Comparison of ENCODE assay signal across 1 cellular context in the genomic region with DNA sequence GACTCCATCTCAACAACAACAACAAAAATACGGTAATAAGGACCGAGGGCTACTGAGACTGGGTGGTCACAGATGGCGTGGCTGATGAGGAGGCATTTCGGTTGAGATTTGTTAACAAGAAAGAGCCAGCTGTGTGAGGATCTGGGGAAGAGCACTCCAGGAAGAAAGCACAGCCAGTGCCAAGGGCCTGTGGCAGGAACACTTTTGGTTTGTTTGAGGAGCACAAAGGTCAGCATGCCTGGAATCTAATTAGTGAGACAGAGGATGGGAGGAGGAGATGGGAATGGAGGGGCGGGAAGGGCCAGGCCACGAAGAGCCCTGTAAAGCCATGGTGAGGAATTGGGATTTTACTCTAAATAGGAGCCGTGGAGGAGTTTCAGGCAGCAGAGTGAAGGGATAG.
TF ChIP-seq lines count a peak whose summit lies in the region.

No MANE protein-coding gene starts in this region.

TF ChIP-seq in WTC11, 78 proteins besides CTCF, POLR2A, EP300 and RAD21:
- TF ChIP-seq, protein P1, sequence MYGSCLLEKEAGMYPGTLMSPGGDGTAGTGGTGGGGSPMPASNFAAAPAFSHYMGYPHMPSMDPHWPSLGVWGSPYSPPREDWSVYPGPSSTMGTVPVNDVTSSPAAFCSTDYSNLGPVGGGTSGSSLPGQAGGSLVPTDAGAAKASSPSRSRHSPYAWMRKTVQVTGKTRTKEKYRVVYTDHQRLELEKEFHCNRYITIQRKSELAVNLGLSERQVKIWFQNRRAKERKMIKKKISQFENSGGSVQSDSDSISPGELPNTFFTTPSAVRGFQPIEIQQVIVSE (CRISPR knock-in tag; IDR thresholded peaks at IDR 0.05; ENCODE audit: borderline replicate concordance), result no peak
- TF ChIP-seq, protein P2, sequence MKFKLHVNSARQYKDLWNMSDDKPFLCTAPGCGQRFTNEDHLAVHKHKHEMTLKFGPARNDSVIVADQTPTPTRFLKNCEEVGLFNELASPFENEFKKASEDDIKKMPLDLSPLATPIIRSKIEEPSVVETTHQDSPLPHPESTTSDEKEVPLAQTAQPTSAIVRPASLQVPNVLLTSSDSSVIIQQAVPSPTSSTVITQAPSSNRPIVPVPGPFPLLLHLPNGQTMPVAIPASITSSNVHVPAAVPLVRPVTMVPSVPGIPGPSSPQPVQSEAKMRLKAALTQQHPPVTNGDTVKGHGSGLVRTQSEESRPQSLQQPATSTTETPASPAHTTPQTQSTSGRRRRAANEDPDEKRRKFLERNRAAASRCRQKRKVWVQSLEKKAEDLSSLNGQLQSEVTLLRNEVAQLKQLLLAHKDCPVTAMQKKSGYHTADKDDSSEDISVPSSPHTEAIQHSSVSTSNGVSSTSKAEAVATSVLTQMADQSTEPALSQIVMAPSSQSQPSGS (CRISPR knock-in tag; IDR thresholded peaks at IDR 0.05; ENCODE audit: borderline replicate concordance, low read depth), result no peak
